In the genomic region with DNA sequence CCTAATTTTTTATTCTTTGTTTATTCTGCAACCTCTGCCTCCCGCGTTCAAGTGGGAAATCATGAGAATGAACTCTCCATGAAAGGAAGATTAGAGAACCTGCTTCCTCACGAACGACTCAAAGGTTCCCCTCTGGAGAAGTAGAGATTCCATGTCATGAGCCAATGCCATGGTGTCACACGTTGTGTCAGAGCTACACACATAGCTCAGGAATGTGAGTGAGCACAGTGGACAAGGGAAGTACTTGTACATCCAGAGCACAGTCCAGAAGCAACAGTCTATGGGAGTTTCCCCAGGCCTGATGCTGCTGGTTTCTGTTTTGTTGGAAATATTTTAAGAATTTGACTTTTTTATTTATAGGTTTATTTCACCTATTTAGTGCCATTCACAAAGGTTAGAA, we compare ENCODE assay signal across 12 cellular contexts. TPM values are rescaled to one million over a fixed set of nuclear protein-coding genes. Genes with fewer than 3 reads are reported as not detected.
DNase-seq lines count a peak whose midpoint lies in the region; TF ChIP-seq lines count a peak whose summit lies in the region.
"Had no signal": no experiment of that assay in that cellular context is flagged by ENCODE, and none has a peak within 500 bp of the region (broad histone marks: within the 10 kb centered on the region; RNA-seq: fewer than 3 reads in every experiment).

No MANE protein-coding gene starts in this region.

- H3K27ac ChIP-seq in sigmoid colon, result no peak overlapping the region
- H3K27ac ChIP-seq: dorsolateral prefrontal cortex, Peyer's patch had no signal

- TF ChIP-seq CTCF in sigmoid colon (IDR thresholded peaks at IDR 0.05), result no peak

- intact Hi-C loops in sigmoid colon (cut with DNase I), result no loop called here

- no peaks in the 10 kb centered on the region for H3K4me1 ChIP-seq in sigmoid colon
- H3K4me1 ChIP-seq: Peyer's patch had no signal

- TF ChIP-seq POLR2A in sigmoid colon (IDR thresholded peaks at IDR 0.05), result no peak

- peak; percentile 74 for DNase-seq in AG08396 (ENCODE audit: low spot score)
- peak; percentile 39 for DNase-seq in LoVo (ENCODE audit: low spot score)
- peak; percentile 63 for DNase-seq in dedifferentiated amniotic fluid mesenchymal stem cell (ENCODE audit: extremely low spot score)
- DNase-seq in kidney tubule cell (ENCODE audit: low spot score), result peak; percentile 96
- no peak for DNase-seq in sigmoid colon
- DNase-seq in NCI-H524 (lab: John Stamatoyannopoulos, UW), result no peak
- no peak for DNase-seq in SIG-M5 (lab: John Stamatoyannopoulos, UW)
- DNase-seq in SK-N-DZ (ENCODE audit: low spot score), result no peak
- DNase-seq: activated CD4-positive, CD25-positive, alpha-beta regulatory T cell; dorsolateral prefrontal cortex; NCI-H1694; Peyer's patch had no signal

- no peaks in the 10 kb centered on the region for H3K9me3 ChIP-seq in sigmoid colon
- H3K9me3 ChIP-seq: Peyer's patch had no signal

- no peak for TF ChIP-seq EP300 in sigmoid colon (IDR thresholded peaks at IDR 0.05)

- 71 to 72% methylated on average over 5 of the region's 5 CpGs for WGBS in sigmoid colon, 2 donors

- no peaks in the 10 kb centered on the region for H3K36me3 ChIP-seq in sigmoid colon
- H3K36me3 ChIP-seq: Peyer's patch had no signal

- H3K4me3 ChIP-seq in sigmoid colon, result no peak overlapping the region
- H3K4me3 ChIP-seq: dorsolateral prefrontal cortex, Peyer's patch had no signal

- no peaks in the 10 kb centered on the region for H3K27me3 ChIP-seq in sigmoid colon
- H3K27me3 ChIP-seq: dorsolateral prefrontal cortex, Peyer's patch had no signal

RNA-seq across cellular contexts. Expression of gene PPP2CA, which starts 26.8 kb away (rescaled TPM):
- total RNA-seq in sigmoid colon, result 100 to 1,000 TPM; 102 to 145 (median 118) TPM
- polyA plus RNA-seq in sigmoid colon, result 10 to 100 TPM; 48.6 to 59.4 (median 52.8) TPM
- polyA plus RNA-seq in SK-N-DZ (2014; cell fraction: cytosol; rRNA removed), result 150 and 162 TPM in 2 replicates
- polyA plus RNA-seq in SK-N-DZ (2014; cell fraction: nucleus; rRNA removed), result 79.7 and 108 TPM in 2 replicates

Comparison
In these comparisons a context has a peak if more than half of its experiments do, and no peak if none do; other contexts are left out.
1. DNase-seq: peak in AG08396 (single experiment), LoVo (single experiment), dedifferentiated amniotic fluid mesenchymal stem cell (single experiment) and kidney tubule cell (single experiment); none in sigmoid colon (single experiment), NCI-H524 (0 of 2), SIG-M5 (single experiment) and SK-N-DZ (single experiment).